Comparison of ENCODE assay signal across 1 cellular context in the genomic region with DNA sequence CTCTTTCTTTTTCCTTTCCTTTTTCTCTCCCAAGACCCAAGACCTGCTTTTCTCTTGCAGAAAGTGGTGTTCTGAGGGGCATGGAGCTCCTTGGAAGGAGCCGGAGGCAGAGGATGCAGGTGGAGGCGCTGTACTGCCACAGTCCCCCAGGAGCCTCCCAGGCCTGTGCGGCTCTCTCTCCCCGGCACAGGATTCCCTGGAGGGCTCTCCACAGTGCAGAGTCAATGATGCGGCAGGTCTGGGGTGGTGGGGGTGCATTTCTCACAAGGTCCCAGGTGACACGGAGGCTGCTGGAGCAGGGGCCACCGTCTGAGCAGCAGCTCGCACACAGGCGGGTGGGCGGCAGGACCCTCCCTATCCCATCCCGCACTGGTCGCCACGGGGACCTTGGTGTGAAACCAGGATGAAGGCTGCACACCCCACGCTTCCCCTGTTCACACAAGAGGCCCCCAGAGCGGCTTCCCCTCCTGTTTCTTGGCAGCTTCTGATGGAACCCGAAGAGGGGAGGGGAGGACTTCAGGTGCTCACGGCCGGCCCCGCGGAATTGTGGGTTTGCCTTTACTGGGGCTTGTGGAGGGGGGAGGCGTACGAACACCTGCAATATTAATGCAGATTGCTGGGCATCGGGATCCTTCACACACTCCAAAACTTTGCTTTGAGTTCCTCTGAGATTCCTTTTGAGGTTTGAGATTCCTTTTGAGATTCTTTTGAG.
TF ChIP-seq lines count a peak whose summit lies in the region.

No MANE protein-coding gene starts in this region.

TF ChIP-seq in GM23338, 12 proteins besides CTCF, POLR2A, EP300 and RAD21 (continued from another document):
- TF ChIP-seq, protein P1, sequence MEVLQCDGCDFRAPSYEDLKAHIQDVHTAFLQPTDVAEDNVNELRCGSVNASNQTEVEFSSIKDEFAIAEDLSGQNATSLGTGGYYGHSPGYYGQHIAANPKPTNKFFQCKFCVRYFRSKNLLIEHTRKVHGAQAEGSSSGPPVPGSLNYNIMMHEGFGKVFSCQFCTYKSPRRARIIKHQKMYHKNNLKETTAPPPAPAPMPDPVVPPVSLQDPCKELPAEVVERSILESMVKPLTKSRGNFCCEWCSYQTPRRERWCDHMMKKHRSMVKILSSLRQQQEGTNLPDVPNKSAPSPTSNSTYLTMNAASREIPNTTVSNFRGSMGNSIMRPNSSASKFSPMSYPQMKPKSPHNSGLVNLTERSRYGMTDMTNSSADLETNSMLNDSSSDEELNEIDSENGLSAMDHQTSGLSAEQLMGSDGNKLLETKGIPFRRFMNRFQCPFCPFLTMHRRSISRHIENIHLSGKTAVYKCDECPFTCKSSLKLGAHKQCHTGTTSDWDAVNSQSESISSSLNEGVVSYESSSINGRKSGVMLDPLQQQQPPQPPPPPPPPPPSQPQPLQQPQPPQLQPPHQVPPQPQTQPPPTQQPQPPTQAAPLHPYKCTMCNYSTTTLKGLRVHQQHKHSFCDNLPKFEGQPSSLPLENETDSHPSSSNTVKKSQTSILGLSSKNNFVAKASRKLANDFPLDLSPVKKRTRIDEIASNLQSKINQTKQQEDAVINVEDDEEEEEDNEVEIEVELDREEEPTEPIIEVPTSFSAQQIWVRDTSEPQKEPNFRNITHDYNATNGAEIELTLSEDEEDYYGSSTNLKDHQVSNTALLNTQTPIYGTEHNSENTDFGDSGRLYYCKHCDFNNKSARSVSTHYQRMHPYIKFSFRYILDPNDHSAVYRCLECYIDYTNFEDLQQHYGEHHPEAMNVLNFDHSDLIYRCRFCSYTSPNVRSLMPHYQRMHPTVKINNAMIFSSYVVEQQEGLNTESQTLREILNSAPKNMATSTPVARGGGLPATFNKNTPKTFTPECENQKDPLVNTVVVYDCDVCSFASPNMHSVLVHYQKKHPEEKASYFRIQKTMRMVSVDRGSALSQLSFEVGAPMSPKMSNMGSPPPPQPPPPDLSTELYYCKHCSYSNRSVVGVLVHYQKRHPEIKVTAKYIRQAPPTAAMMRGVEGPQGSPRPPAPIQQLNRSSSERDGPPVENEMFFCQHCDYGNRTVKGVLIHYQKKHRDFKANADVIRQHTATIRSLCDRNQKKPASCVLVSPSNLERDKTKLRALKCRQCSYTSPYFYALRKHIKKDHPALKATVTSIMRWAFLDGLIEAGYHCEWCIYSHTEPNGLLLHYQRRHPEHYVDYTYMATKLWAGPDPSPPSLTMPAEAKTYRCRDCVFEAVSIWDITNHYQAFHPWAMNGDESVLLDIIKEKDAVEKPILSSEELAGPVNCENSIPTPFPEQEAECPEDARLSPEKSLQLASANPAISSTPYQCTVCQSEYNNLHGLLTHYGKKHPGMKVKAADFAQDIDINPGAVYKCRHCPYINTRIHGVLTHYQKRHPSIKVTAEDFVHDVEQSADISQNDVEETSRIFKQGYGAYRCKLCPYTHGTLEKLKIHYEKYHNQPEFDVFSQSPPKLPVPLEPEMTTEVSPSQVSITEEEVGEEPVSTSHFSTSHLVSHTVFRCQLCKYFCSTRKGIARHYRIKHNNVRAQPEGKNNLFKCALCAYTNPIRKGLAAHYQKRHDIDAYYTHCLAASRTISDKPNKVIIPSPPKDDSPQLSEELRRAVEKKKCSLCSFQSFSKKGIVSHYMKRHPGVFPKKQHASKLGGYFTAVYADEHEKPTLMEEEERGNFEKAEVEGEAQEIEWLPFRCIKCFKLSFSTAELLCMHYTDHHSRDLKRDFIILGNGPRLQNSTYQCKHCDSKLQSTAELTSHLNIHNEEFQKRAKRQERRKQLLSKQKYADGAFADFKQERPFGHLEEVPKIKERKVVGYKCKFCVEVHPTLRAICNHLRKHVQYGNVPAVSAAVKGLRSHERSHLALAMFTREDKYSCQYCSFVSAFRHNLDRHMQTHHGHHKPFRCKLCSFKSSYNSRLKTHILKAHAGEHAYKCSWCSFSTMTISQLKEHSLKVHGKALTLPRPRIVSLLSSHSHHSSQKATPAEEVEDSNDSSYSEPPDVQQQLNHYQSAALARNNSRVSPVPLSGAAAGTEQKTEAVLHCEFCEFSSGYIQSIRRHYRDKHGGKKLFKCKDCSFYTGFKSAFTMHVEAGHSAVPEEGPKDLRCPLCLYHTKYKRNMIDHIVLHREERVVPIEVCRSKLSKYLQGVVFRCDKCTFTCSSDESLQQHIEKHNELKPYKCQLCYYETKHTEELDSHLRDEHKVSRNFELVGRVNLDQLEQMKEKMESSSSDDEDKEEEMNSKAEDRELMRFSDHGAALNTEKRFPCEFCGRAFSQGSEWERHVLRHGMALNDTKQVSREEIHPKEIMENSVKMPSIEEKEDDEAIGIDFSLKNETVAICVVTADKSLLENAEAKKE (CRISPR knock-in tag; IDR thresholded peaks at IDR 0.05) = no peak
